9 cellular contexts compared by ENCODE assay signal in genomic region chr15:89383635-89384604, GRCh38. TPM values are rescaled to one million over a fixed set of nuclear protein-coding genes. Genes with fewer than 3 reads are reported as not detected.
DNase-seq lines count a peak whose midpoint lies in the region; ATAC-seq and TF ChIP-seq lines count a peak whose summit lies in the region.
"Had no signal": no experiment of that assay in that cellular context is flagged by ENCODE, and none has a peak within 500 bp of the region (broad histone marks: within the 10 kb centered on the region; RNA-seq: fewer than 3 reads in every experiment).

No MANE protein-coding gene starts in this region.

- no peak for TF ChIP-seq EP300 in upper lobe of left lung (IDR thresholded peaks at IDR 0.05)

- no peaks in the 10 kb centered on the region for H3K79me2 ChIP-seq in GM23338 (replicated peaks; ENCODE audit: insufficient read depth)

- no peak overlapping the region for H2AFZ ChIP-seq in GM23338

- H3K27me3 ChIP-seq in GM23338 (ENCODE audit: insufficient read depth) (peaks cover 98% of the 10 kb centered on the region), upper lobe of left lung (peaks cover 0 to 13% (median 4%) of the 10 kb centered on the region in 4 donors)

- H3K4me1 ChIP-seq in GM23338 (ENCODE audit: insufficient read depth): peaks cover 28% of the 10 kb centered on the region
- H3K4me1 ChIP-seq in upper lobe of left lung: peaks cover 3 to 6% (median 5%) of the 10 kb centered on the region in 4 donors

- 49 to 62% methylated on average over 5 to 11 of the region's 11 CpGs for WGBS in upper lobe of left lung, 2 donors

- peaks cover 5% of the 10 kb centered on the region; the same call in 1 of the 2 replicates for H3K36me3 ChIP-seq in GM23338 (ENCODE audit: insufficient read depth)
- no peaks in the 10 kb centered on the region for H3K36me3 ChIP-seq in upper lobe of left lung

- ATAC-seq in GM23338 (peak; percentile 64), upper lobe of left lung (ENCODE audit: low FRiP score in 2 of 2) (no peak), GM18867 (IDR thresholded peaks at IDR 0.05; ENCODE audit: unreplicated experiment) (no peak)

- H3K9me3 Mint-ChIP-seq in GM23338: no peaks in the 10 kb centered on the region
- no peaks in the 10 kb centered on the region for H3K9me3 Mint-ChIP-seq in immature natural killer cell

- H3K4me3 Mint-ChIP-seq in GM23338: no peak overlapping the region
- no peak overlapping the region for H3K4me3 Mint-ChIP-seq in immature natural killer cell

- H3K27me3 Mint-ChIP-seq in GM23338 (ENCODE audit: insufficient read depth, low read depth, poor library complexity) (peaks cover 85% of the 10 kb centered on the region), immature natural killer cell (ENCODE audit: low read depth in 3 of 3) (peaks cover 3 to 15% (median 4%) of the 10 kb centered on the region in 3 donors)

- peak; percentile 39 for DNase-seq in GM23338 (ENCODE audit: low spot score)
- peak; percentile 84 for DNase-seq in NCI-H2196 (lab: John Stamatoyannopoulos, UW; ENCODE audit: unreplicated experiment)
- DNase-seq in astrocyte of the hippocampus (ENCODE audit: low read depth, low spot score): peak; percentile 87
- DNase-seq in nucleus accumbens (lab: John Stamatoyannopoulos, UW): peak in 33 of 56 donors; percentile 15 to 76 (median 44)
- DNase-seq in immature natural killer cell: no peak
- DNase-seq in upper lobe of left lung: no peak
- DNase-seq in GM19238 (ENCODE audit: insufficient read length, low spot score): no peak
- DNase-seq: RPMI8226 had no signal

- H3K4me3 ChIP-seq in GM23338 (no peak overlapping the region), upper lobe of left lung (no peak overlapping the region)

- H3K27ac Mint-ChIP-seq in GM23338 (no peak overlapping the region), immature natural killer cell (no peak overlapping the region)

- TF ChIP-seq POLR2A in upper lobe of left lung (IDR thresholded peaks at IDR 0.05): no peak

- H3K9me2 ChIP-seq in GM23338 (ENCODE audit: insufficient read depth): no peaks in the 10 kb centered on the region

- H3K4me1 Mint-ChIP-seq in GM23338 (peaks cover 29% of the 10 kb centered on the region), immature natural killer cell (peaks cover 6 to 7% of the 10 kb centered on the region in 2 donors)

- no peak overlapping the region for H3K27ac ChIP-seq in GM23338 (ENCODE audit: low read depth)
- no peak overlapping the region for H3K27ac ChIP-seq in upper lobe of left lung

- TF ChIP-seq CTCF in GM23338 (conservative IDR thresholded peaks at IDR 0.05; ENCODE audit: low read depth in 2 of 2) (no peak), upper lobe of left lung (IDR thresholded peaks at IDR 0.05) (no peak)

- no peaks in the 10 kb centered on the region for H3K9me3 ChIP-seq in upper lobe of left lung

- no peaks in the 10 kb centered on the region; the same call in 2 of the 3 replicates for H3K36me3 Mint-ChIP-seq in GM23338 (ENCODE audit: low read depth)
- no peaks in the 10 kb centered on the region for H3K36me3 Mint-ChIP-seq in immature natural killer cell

- peaks cover 13% of the 10 kb centered on the region; the same call in 1 of the 2 replicates for H3F3A ChIP-seq in GM23338 (replicated peaks; ENCODE audit: low read depth)

- peaks cover 23% of the 10 kb centered on the region for H4K20me1 ChIP-seq in GM23338 (replicated peaks; ENCODE audit: insufficient read depth)

- H3K4me2 ChIP-seq in GM23338: no peak overlapping the region; the same call in 1 of the 2 replicates

TF ChIP-seq in GM23338, 12 proteins besides CTCF, POLR2A, EP300 and RAD21:
- no peak for TF ChIP-seq ETS1 (IDR thresholded peaks at IDR 0.05)
- no peak for TF ChIP-seq ZNF331 (CRISPR knock-in tag; IDR thresholded peaks at IDR 0.05; ENCODE audit: low read depth)
- TF ChIP-seq NANOG (IDR thresholded peaks at IDR 0.05; ENCODE audit: borderline replicate concordance): no peak
- peak; percentile 29 for TF ChIP-seq EZH2 (IDR thresholded peaks at IDR 0.05; ENCODE audit: low read depth, unreplicated experiment)

RNA-seq across cellular contexts. Expression of gene POLG, which starts 49.3 kb away (rescaled TPM):
- total RNA-seq in GM23338 (2014; rRNA removed; shearing (Covaris generic)): 70.2 and 74.1 TPM in 2 replicates
- 28.8 and 29.0 TPM in 2 replicates for polyA plus RNA-seq in GM23338 (2016; fragmentation: Nextera tagmentation; extraction: Ambion mirVana)
- polyA plus RNA-seq in immature natural killer cell: 10 to 100 TPM; 24.3 to 79.1 (median 28.6) TPM
- total RNA-seq in upper lobe of left lung: 100 to 1,000 TPM in 2 of 6 donors, 10 to 100 TPM in 4; 58.3 to 185 (median 75.0) TPM

Comparison
In these comparisons a context has a peak if more than half of its experiments do, and no peak if none do; other contexts are left out.
1. DNase-seq: peak in GM23338 (single experiment), NCI-H2196 (single experiment), astrocyte of the hippocampus (single experiment) and nucleus accumbens (33 of 56); none in immature natural killer cell (0 of 3), upper lobe of left lung (0 of 2) and GM19238 (single experiment).